ENCODE assay signal across 10 cellular contexts in genomic region chr2:188979730-188980123, GRCh38. TPM values are rescaled to one million over a fixed set of nuclear protein-coding genes. Genes with fewer than 3 reads are reported as not detected.
DNase-seq lines count a peak whose midpoint lies in the region; ATAC-seq and TF ChIP-seq lines count a peak whose summit lies in the region.
"Had no signal": no experiment of that assay in that cellular context is flagged by ENCODE, and none has a peak within 500 bp of the region (broad histone marks: within the 10 kb centered on the region; RNA-seq: fewer than 3 reads in every experiment).

No MANE protein-coding gene starts in this region.

- H2AFZ ChIP-seq in ACC112 (ENCODE audit: low read length, unreplicated experiment), result no peak overlapping the region
- H2AFZ ChIP-seq in OCI-LY3 (ENCODE audit: low read depth, low read length), result peak overlapping the region; percentile 91

- H4K20me1 ChIP-seq in OCI-LY3 (ENCODE audit: insufficient read depth, low read length), result no peaks in the 10 kb centered on the region

- H3K9ac ChIP-seq in OCI-LY3 (ENCODE audit: low read length), result peak overlapping the region; percentile 1; the same call in 1 of the 2 replicates
- H3K9ac ChIP-seq in rectal smooth muscle tissue (ENCODE audit: low read length), result no peak overlapping the region

- H3K27me3 ChIP-seq in ACC112 (ENCODE audit: insufficient read depth, low read length), result no peaks in the 10 kb centered on the region
- H3K27me3 ChIP-seq in OCI-LY3 (ENCODE audit: low read depth, low read length), result no peaks in the 10 kb centered on the region
- H3K27me3 ChIP-seq in rectal smooth muscle tissue (ENCODE audit: control insufficient read depth, insufficient read depth, low read length), result no peaks in the 10 kb centered on the region
- no peaks in the 10 kb centered on the region for H3K27me3 ChIP-seq in dorsolateral prefrontal cortex
- H3K27me3 ChIP-seq: BE2C had no signal

- ATAC-seq in GM19351 (IDR thresholded peaks at IDR 0.05; ENCODE audit: unreplicated experiment), result no peak

- DNase-seq in fibroblast of pulmonary artery (ENCODE audit: low read depth) (peak; percentile 20), GF-D8 (lab: John Stamatoyannopoulos, UW) (no peak), dorsolateral prefrontal cortex (no peak)
- DNase-seq in stimulated activated naive CD4-positive, alpha-beta T cell (lab: John Stamatoyannopoulos, UW), result no peak
- DNase-seq: BE2C, islet precursor cell had no signal

- H3K9me3 ChIP-seq in OCI-LY3 (ENCODE audit: insufficient read depth, low read length), result no peaks in the 10 kb centered on the region
- H3K9me3 ChIP-seq: BE2C had no signal

- H3K27ac ChIP-seq in ACC112 (ENCODE audit: low read depth, low read length) (peak overlapping the region; percentile 94), OCI-LY3 (ENCODE audit: low read length) (peak overlapping the region; percentile 84), rectal smooth muscle tissue (ENCODE audit: low read depth, low read length) (peak overlapping the region; percentile 95), dorsolateral prefrontal cortex (peak overlapping the region in 4 of 59 donors; percentile 4 to 36 (median 22))

- H3K36me3 ChIP-seq in ACC112 (ENCODE audit: insufficient read depth, low read length), result no peaks in the 10 kb centered on the region
- no peaks in the 10 kb centered on the region for H3K36me3 ChIP-seq in OCI-LY3 (replicated peaks; ENCODE audit: low read depth, low read length)
- no peaks in the 10 kb centered on the region for H3K36me3 ChIP-seq in rectal smooth muscle tissue (ENCODE audit: control insufficient read depth, insufficient read depth, low read length)
- H3K36me3 ChIP-seq: BE2C had no signal

- H3K79me2 ChIP-seq in ACC112 (ENCODE audit: control insufficient read depth, insufficient read depth, low read length, unreplicated experiment) (peaks cover 78% of the 10 kb centered on the region), OCI-LY3 (ENCODE audit: low read length) (no peaks in the 10 kb centered on the region)

- no peak for TF ChIP-seq CTCF in OCI-LY3 (IDR thresholded peaks at IDR 0.05; ENCODE audit: low read depth, low read length)
- TF ChIP-seq CTCF in fibroblast of pulmonary artery (IDR thresholded peaks at IDR 0.05; ENCODE audit: low read length, missing control alignments), result no peak
- no peak for TF ChIP-seq CTCF in dorsolateral prefrontal cortex (IDR thresholded peaks at IDR 0.05 in 54 of 56, conservative IDR thresholded peaks at IDR 0.05 in 2 of 56; ENCODE audit: low read depth in 1 of 56, partially characterized antibody in 56 of 56)

- H3K4me1 ChIP-seq in ACC112 (ENCODE audit: control insufficient read depth, insufficient read depth, low read length, unreplicated experiment), result peaks cover 42% of the 10 kb centered on the region
- H3K4me1 ChIP-seq in OCI-LY3 (ENCODE audit: low read length), result peaks cover 37% of the 10 kb centered on the region
- H3K4me1 ChIP-seq in rectal smooth muscle tissue (ENCODE audit: control insufficient read depth, insufficient read depth, low read length), result peaks cover 17% of the 10 kb centered on the region
- H3K4me1 ChIP-seq: BE2C had no signal

- peak overlapping the region; percentile 88 for H3K4me2 ChIP-seq in OCI-LY3 (ENCODE audit: low read length)

- intact Hi-C loops in dorsolateral prefrontal cortex (cut with DNase I), result loop anchor here in 1 of 2 donors (10.0 kb wide), 1 partner anchor 455 kb away; no protein-coding TSS in a partner anchor

- peak overlapping the region; percentile 94 for H3K4me3 ChIP-seq in ACC112 (ENCODE audit: low read depth, low read length)
- peak overlapping the region; percentile 60 for H3K4me3 ChIP-seq in OCI-LY3 (ENCODE audit: low read length)
- H3K4me3 ChIP-seq in fibroblast of pulmonary artery (replicated peaks; ENCODE audit: low read depth, low read length), result peak overlapping the region; percentile 84
- H3K4me3 ChIP-seq in rectal smooth muscle tissue (ENCODE audit: low read length), result peak overlapping the region; percentile 21
- peak overlapping the region in 1 of 59 donors; percentile 4 for H3K4me3 ChIP-seq in dorsolateral prefrontal cortex

RNA-seq across cellular contexts. Expression of gene COL3A1, which starts 5.6 kb away (rescaled TPM):
- 10 to 100 TPM in 4 of 120 experiments, 1 to 10 TPM in 73, under 1 TPM in 43; 0.20 to 24.0 (median 1.6) TPM for total RNA-seq in dorsolateral prefrontal cortex
